14 cellular contexts compared by ENCODE assay signal in the genomic region with DNA sequence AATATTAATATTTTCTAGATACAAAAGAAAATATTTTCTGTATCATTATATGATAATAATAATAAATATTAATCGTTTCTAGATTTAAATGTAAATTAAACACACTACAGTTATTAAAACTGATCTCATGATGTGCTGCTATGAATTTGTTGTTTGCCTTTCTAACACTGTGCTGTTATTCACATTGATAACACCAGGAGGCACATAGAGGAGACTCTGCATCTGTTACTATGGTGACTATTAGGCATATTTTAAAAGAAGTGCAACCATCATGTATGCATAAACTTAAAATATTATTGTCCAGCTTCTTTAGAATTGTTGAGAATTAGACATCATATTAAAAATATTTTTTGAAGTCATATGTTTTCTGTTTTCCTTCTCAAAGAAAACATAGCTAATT. TPM values are rescaled to one million over a fixed set of nuclear protein-coding genes. Genes with fewer than 3 reads are reported as not detected.
DNase-seq lines count a peak whose midpoint lies in the region; ATAC-seq, FAIRE-seq and TF ChIP-seq lines count a peak whose summit lies in the region.
"Had no signal": no experiment of that assay in that cellular context is flagged by ENCODE, and none has a peak within 500 bp of the region (broad histone marks: within the 10 kb centered on the region; RNA-seq: fewer than 3 reads in every experiment).

No MANE protein-coding gene starts in this region.

- TF ChIP-seq EP300 in gastroesophageal sphincter (IDR thresholded peaks at IDR 0.05) = no peak

- H3K4me3 ChIP-seq in small intestine (ENCODE audit: low read depth in 1 of 2, low read length in 2 of 2) (no peak overlapping the region), gastroesophageal sphincter (no peak overlapping the region)
- H3K4me3 ChIP-seq: SK-N-MC had no signal

- ATAC-seq in SK-N-SH treated with all-trans-retinoic acid at 6 μM for 48 hours (peak; percentile 82; the same call in 2 of the 3 replicates), gastroesophageal sphincter (no peak)
- ATAC-seq: naive thymus-derived CD4-positive, alpha-beta T cell had no signal

- FAIRE-seq in small intestine (lab: Jason Lieb, UNC) = peak; percentile 44
- FAIRE-seq: HTR-8/SVneo had no signal

- no peaks in the 10 kb centered on the region for H3K9me3 ChIP-seq in small intestine (ENCODE audit: control insufficient read depth, low read depth)
- H3K9me3 ChIP-seq in gastroesophageal sphincter = peaks cover 0 to 2% (median 0%) of the 10 kb centered on the region in 3 donors

- TF ChIP-seq POLR2A in erythroblast (IDR thresholded peaks at IDR 0.05; ENCODE audit: low read length) = no peak
- no peak for TF ChIP-seq POLR2A in gastroesophageal sphincter (IDR thresholded peaks at IDR 0.05)

- H3K27ac ChIP-seq in small intestine (ENCODE audit: low read depth in 1 of 2, low read length in 1 of 2) = no peak overlapping the region
- H3K27ac ChIP-seq in gastroesophageal sphincter = no peak overlapping the region
- H3K27ac ChIP-seq: SK-N-MC had no signal

- no peaks in the 10 kb centered on the region for H3K4me1 ChIP-seq in small intestine (ENCODE audit: control insufficient read depth in 2 of 2, insufficient read depth in 1 of 2, low read depth in 1 of 2, low read length in 1 of 2)
- no peaks in the 10 kb centered on the region for H3K4me1 ChIP-seq in gastroesophageal sphincter

- TF ChIP-seq CTCF in gastroesophageal sphincter (IDR thresholded peaks at IDR 0.05) = peak in 2 of 4 experiments; percentile 12 to 28

- 50 to 71% (median 71%) methylated on average over 1 of the region's 1 CpG for whole genome bisulfite sequencing in small intestine, 3 donors
- WGBS in gastroesophageal sphincter (ENCODE audit: low coverage in 1 of 2), 2 donors = 68 to 88% methylated on average over 1 of the region's 1 CpG

- H3K36me3 ChIP-seq in small intestine (ENCODE audit: control insufficient read depth in 2 of 2, insufficient read depth in 2 of 2, low read length in 2 of 2) (no peaks in the 10 kb centered on the region), gastroesophageal sphincter (no peaks in the 10 kb centered on the region)

- H3K27me3 ChIP-seq in small intestine (ENCODE audit: control insufficient read depth in 2 of 2, insufficient read depth in 2 of 2, low read length in 2 of 2) = no peaks in the 10 kb centered on the region
- H3K27me3 ChIP-seq in gastroesophageal sphincter = no peaks in the 10 kb centered on the region

- DNase-seq in DMS53 (lab: John Stamatoyannopoulos, UW) (peak; percentile 34), DMS53 treated with DMSO at 0.1 percent for 48 hours (lab: John Stamatoyannopoulos, UW; ENCODE audit: unreplicated experiment) (no peak), erythroblast (lab: John Stamatoyannopoulos, UW) (peak; percentile 3 to 5), small intestine (no peak), NCI-H2081 treated with DMSO at 0.1 percent for 48 hours (lab: John Stamatoyannopoulos, UW) (no peak), H4 (ENCODE audit: low spot score) (no peak)
- DNase-seq: activated CD8-positive, alpha-beta memory T cell treated with anti-CD3 and anti-CD28 coated beads for 24 hours; naive thymus-derived CD4-positive, alpha-beta T cell; NCI-H2171; stimulated activated CD4-positive, alpha-beta T cell treated with anti-CD3 and anti-CD28 coated beads, Interleukin-2, amount 100 ng/mL, for 48 hours had no signal

TF ChIP-seq in SK-N-SH treated with all-trans-retinoic acid at 6 μM for 48 hours, 23 proteins besides CTCF, POLR2A, EP300 and RAD21:
- TF ChIP-seq SNAI2 (CRISPR knock-in tag; IDR thresholded peaks at IDR 0.05) = no peak
- TF ChIP-seq, protein P1, sequence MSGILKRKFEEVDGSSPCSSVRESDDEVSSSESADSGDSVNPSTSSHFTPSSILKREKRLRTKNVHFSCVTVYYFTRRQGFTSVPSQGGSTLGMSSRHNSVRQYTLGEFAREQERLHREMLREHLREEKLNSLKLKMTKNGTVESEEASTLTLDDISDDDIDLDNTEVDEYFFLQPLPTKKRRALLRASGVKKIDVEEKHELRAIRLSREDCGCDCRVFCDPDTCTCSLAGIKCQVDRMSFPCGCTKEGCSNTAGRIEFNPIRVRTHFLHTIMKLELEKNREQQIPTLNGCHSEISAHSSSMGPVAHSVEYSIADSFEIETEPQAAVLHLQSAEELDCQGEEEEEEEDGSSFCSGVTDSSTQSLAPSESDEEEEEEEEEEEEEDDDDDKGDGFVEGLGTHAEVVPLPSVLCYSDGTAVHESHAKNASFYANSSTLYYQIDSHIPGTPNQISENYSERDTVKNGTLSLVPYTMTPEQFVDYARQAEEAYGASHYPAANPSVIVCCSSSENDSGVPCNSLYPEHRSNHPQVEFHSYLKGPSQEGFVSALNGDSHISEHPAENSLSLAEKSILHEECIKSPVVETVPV (CRISPR knock-in tag; IDR thresholded peaks at IDR 0.05) = no peak
TF ChIP-seq in SK-N-SH treated with all-trans-retinoic acid at 6 μM for 48 hours: peak in this region for 0.

RNA-seq across cellular contexts. Expression of a gene that starts 11.8 kb away (rescaled TPM):
- 1 to 10 TPM; 2.4 to 3.9 (median 2.5) TPM for polyA plus RNA-seq in small intestine
- 21.7 and 22.5 TPM in 2 replicates for total RNA-seq in H4 (2014; rRNA removed; shearing (Covaris generic))
- 10 to 100 TPM; 28.0 to 43.9 (median 34.8) TPM for total RNA-seq in gastroesophageal sphincter
- polyA plus RNA-seq: naive thymus-derived CD4-positive, alpha-beta T cell had no signal

Comparison
In these comparisons a context has a peak if more than half of its experiments do, and no peak if none do; other contexts are left out.
1. DNase-seq: peak in DMS53 (single experiment) and erythroblast (2 of 2); none in DMS53 treated with DMSO at 0.1 percent for 48 hours (single experiment), small intestine (single experiment), NCI-H2081 treated with DMSO at 0.1 percent for 48 hours (single experiment) and H4 (single experiment).